Comparison of ENCODE assay signal across 27 cellular contexts in genomic region chr17:1069847-1070246, GRCh38.
"Had no signal": no experiment of that assay in that cellular context is flagged by ENCODE, and none has a peak within 500 bp of the region (broad histone marks: within the 10 kb centered on the region; RNA-seq: fewer than 3 reads in every experiment).

No MANE protein-coding gene starts in this region.

- H3K4me1 ChIP-seq: gastrocnemius medialis, pancreas, sigmoid colon, testis, tibial artery had no signal

- FAIRE-seq: pancreas, urothelium cell line had no signal

- H3K27ac ChIP-seq: cardiac muscle cell, epithelial cell of prostate, gastrocnemius medialis, hepatocyte, left ventricle myocardium inferior, neutrophil, pancreas, sigmoid colon, testis, tibial artery, upper lobe of left lung had no signal

- H3K4me3 ChIP-seq: cardiac muscle cell, gastrocnemius medialis, hepatocyte, left ventricle myocardium inferior, pancreas, sigmoid colon, testis, tibial artery, upper lobe of left lung had no signal

- H3K36me3 ChIP-seq: pancreas had no signal

- H3K27me3 ChIP-seq: cardiac muscle cell, gastrocnemius medialis, hepatocyte, neutrophil, pancreas, sigmoid colon, testis, tibial artery, upper lobe of left lung had no signal

- DNase-seq: cortex of kidney; effector memory CD8-positive, alpha-beta T cell; foreskin fibroblast; gastrocnemius medialis; head of caudate nucleus; left colon; left ventricle myocardium inferior; mammary epithelial cell; mesendoderm; midbrain; sigmoid colon; stimulated activated CD4-positive, alpha-beta T cell treated with anti-CD3 and anti-CD28 coated beads, Interleukin-2, amount 100 ng/mL, for 24 hours; stimulated activated CD4-positive, alpha-beta T cell treated with anti-CD3 and anti-CD28 coated beads, Interleukin-4, amount 100 ng/mL, for 24 hours; stimulated activated naive CD4-positive, alpha-beta T cell treated with Interleukin-2 at 50 U/mL for 16 hours; substantia nigra; testis; tibial artery had no signal

- H3K9me3 ChIP-seq: gastrocnemius medialis, neutrophil, pancreas, sigmoid colon, testis, tibial artery, upper lobe of left lung had no signal

- H3K79me2 ChIP-seq: hepatocyte had no signal

- H2AFZ ChIP-seq: hepatocyte had no signal

- ATAC-seq: effector memory CD8-positive, alpha-beta T cell; esophagus mucosa; gastrocnemius medialis; left colon; naive thymus-derived CD8-positive, alpha-beta T cell; pancreas; stimulated activated effector memory CD8-positive, alpha-beta T cell treated with anti-CD3 and anti-CD28 coated beads, Interleukin-12 subunit alpha, Interleukin-12 subunit beta, amount 100 ng/mL, for 72 hours had no signal

- H3K4me2 ChIP-seq: hepatocyte had no signal
